ENCODE assay signal across 18 cellular contexts in the genomic region with DNA sequence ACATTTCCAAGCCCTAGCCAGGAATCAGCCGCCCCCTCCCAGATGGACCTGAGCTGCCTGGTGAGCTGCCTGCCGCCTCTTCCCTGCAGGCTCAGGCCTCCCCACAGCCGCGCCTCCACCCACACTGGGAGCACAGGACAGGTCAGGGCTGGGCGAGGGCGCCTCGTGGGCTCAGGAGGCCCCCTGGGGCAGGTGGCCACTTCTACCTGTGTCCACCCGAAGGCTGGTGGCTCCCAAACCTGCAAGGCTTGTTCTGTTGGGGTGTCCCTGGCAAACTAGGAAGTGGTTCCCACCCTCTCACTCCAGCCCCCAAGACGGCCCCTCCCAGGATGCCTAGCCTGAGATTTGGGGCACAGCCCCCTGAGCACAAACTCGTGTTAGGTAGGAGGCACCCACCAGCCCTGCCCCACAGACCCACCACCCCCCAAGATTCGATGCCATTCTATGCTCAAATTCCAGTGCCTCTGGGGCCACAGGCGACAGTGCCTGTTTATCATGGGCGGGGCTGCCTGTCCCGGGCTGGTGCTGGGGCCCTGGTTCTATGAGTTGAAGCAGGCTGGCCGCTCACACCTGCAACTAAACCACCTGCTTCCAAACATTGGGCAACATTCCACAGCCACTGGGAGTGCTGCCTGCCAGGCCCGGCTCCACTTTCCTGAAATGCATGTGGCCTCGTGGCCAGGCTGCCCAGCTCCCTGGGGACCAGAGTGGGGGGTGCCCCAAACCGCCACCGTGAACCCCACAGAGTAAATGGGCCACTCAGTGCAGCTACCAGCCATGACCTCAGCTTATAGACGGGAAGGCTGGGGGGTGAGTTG. TPM values are rescaled to one million over a fixed set of nuclear protein-coding genes. Genes with fewer than 3 reads are reported as not detected.
DNase-seq lines count a peak whose midpoint lies in the region; ATAC-seq, FAIRE-seq and TF ChIP-seq lines count a peak whose summit lies in the region.
"Had no signal": no experiment of that assay in that cellular context is flagged by ENCODE, and none has a peak within 500 bp of the region (broad histone marks: within the 10 kb centered on the region; RNA-seq: fewer than 3 reads in every experiment).

No MANE protein-coding gene starts in this region.

- peaks cover 4% of the 10 kb centered on the region for H3K4me1 Mint-ChIP-seq in chondrocyte (ENCODE audit: low read depth)

- DNase-seq in HepG2 (ENCODE audit: low spot score) = no peak
- DNase-seq in right lobe of liver = no peak
- peak; percentile 78 for DNase-seq in chondrocyte (ENCODE audit: low spot score)
- DNase-seq in mucosa of descending colon = peak in 1 of 3 donors; percentile 58
- DNase-seq in ureter (ENCODE audit: low spot score) = peak; percentile 39
- DNase-seq in inferior parietal cortex (ENCODE audit: extremely low spot score) = no peak
- no peak for DNase-seq in lower lobe of right lung
- DNase-seq in spleen = no peak
- DNase-seq: activated naive CD4-positive, alpha-beta T cell treated with anti-CD3 and anti-CD28 coated beads for 36 hours; MG63; NCI-H2107; NCI-H524 treated with DMSO at 0.1 percent for 48 hours; stimulated activated CD4-positive, alpha-beta T cell treated with anti-CD3 and anti-CD28 coated beads, Interleukin-1b, Interleukin-23, amount 100 ng/mL, for 48 hours had no signal

- no peak overlapping the region for H3K27ac Mint-ChIP-seq in chondrocyte (ENCODE audit: unreplicated experiment)
- H3K27ac Mint-ChIP-seq: activated naive CD4-positive, alpha-beta T cell treated with anti-CD3 and anti-CD28 coated beads for 36 hours had no signal

- WGBS in HepG2 (ENCODE audit: low lambda C conversion rate) = 24% methylated on average over 11 of the region's 20 CpGs
- 66% methylated on average over 3 of the region's 20 CpGs for WGBS in right lobe of liver (ENCODE audit: insufficient coverage, low coverage, low lambda C conversion rate, missing lambda C conversion rate)
- 73 to 80% (median 75%) methylated on average over 17 to 20 of the region's 20 CpGs for WGBS in spleen, 5 donors

- H3K79me2 ChIP-seq in HepG2 (ENCODE audit: insufficient read depth, low read length) = no peaks in the 10 kb centered on the region

- H3K4me1 ChIP-seq in HepG2 (ENCODE audit: insufficient read depth, low read length) (peaks cover 38% of the 10 kb centered on the region), right lobe of liver (peaks cover 0 to 10% (median 0%) of the 10 kb centered on the region in 4 donors), mucosa of descending colon (ENCODE audit: low read depth) (peaks cover 7% of the 10 kb centered on the region), lower lobe of right lung (peaks cover 16% of the 10 kb centered on the region), spleen (peaks cover 11 to 26% (median 18%) of the 10 kb centered on the region in 6 donors)

- TF ChIP-seq POLR2A in HepG2 (IDR thresholded peaks at IDR 0.05; ENCODE audit: insufficient read depth in 1 of 2, low read depth in 2 of 2, low read length in 2 of 2) (no peak), right lobe of liver (IDR thresholded peaks at IDR 0.05) (no peak), spleen (IDR thresholded peaks at IDR 0.05) (no peak)

- H3K4me3 ChIP-seq in HepG2 (replicated peaks in 1 of 3; ENCODE audit: insufficient read depth in 1 of 3, low read depth in 2 of 3, low read length in 3 of 3) = peak overlapping the region in 1 of 3 experiments; percentile 40; a peak in 1 of 6 replicates
- no peak overlapping the region for H3K4me3 ChIP-seq in right lobe of liver
- no peak overlapping the region for H3K4me3 ChIP-seq in mucosa of descending colon
- no peak overlapping the region for H3K4me3 ChIP-seq in lower lobe of right lung
- no peak overlapping the region for H3K4me3 ChIP-seq in spleen
- H3K4me3 ChIP-seq: breast epithelium, gastroesophageal sphincter, HAP-1, MG63 had no signal

- no peaks in the 10 kb centered on the region for H4K20me1 ChIP-seq in HepG2 (ENCODE audit: insufficient read depth, low read length)

- H3K9me3 Mint-ChIP-seq in chondrocyte (ENCODE audit: low read depth) = no peaks in the 10 kb centered on the region
- H3K9me3 Mint-ChIP-seq: activated naive CD4-positive, alpha-beta T cell treated with anti-CD3 and anti-CD28 coated beads for 36 hours had no signal

- H3K36me3 ChIP-seq in HepG2 (replicated peaks in 1 of 2; ENCODE audit: control insufficient read depth in 1 of 2, insufficient read depth in 2 of 2, low read length in 2 of 2) = no peaks in the 10 kb centered on the region
- no peaks in the 10 kb centered on the region for H3K36me3 ChIP-seq in right lobe of liver
- no peaks in the 10 kb centered on the region for H3K36me3 ChIP-seq in mucosa of descending colon (ENCODE audit: low read depth)
- no peaks in the 10 kb centered on the region for H3K36me3 ChIP-seq in lower lobe of right lung
- no peaks in the 10 kb centered on the region for H3K36me3 ChIP-seq in spleen
- H3K36me3 ChIP-seq: breast epithelium, gastroesophageal sphincter, HAP-1, MG63 had no signal

- TF ChIP-seq EP300 in HepG2 (IDR thresholded peaks at IDR 0.05; ENCODE audit: low read depth in 2 of 2, low read length in 2 of 2) (no peak), HepG2 (CRISPR knock-in tag; IDR thresholded peaks at IDR 0.05; ENCODE audit: borderline replicate concordance) (no peak)

- H3K9ac ChIP-seq in HepG2 (ENCODE audit: insufficient read depth, low read depth, low read length) = no peak overlapping the region

- peaks cover 6% of the 10 kb centered on the region for H3K27me3 Mint-ChIP-seq in chondrocyte (ENCODE audit: low read depth)

- no peak overlapping the region for H3K4me3 Mint-ChIP-seq in chondrocyte (ENCODE audit: unreplicated experiment)
- H3K4me3 Mint-ChIP-seq: activated naive CD4-positive, alpha-beta T cell treated with anti-CD3 and anti-CD28 coated beads for 36 hours had no signal

- no peak for ATAC-seq in HepG2
- ATAC-seq in right lobe of liver = no peak
- ATAC-seq in mucosa of descending colon = peak; percentile 57
- ATAC-seq in lower lobe of right lung = no peak
- ATAC-seq: gastroesophageal sphincter had no signal

- H3K27me3 ChIP-seq in HepG2 (ENCODE audit: control insufficient read depth in 1 of 2, insufficient read depth in 2 of 2, low read length in 2 of 2) = peaks cover 3 to 24% of the 10 kb centered on the region in 2 experiments
- H3K27me3 ChIP-seq in right lobe of liver = peaks cover 0 to 1% of the 10 kb centered on the region in 2 donors
- peaks cover 50% of the 10 kb centered on the region for H3K27me3 ChIP-seq in lower lobe of right lung (ENCODE audit: low read depth)
- peaks cover 0 to 69% (median 10%) of the 10 kb centered on the region in 7 donors for H3K27me3 ChIP-seq in spleen (replicated peaks in 1 of 7)
- H3K27me3 ChIP-seq: breast epithelium, MG63 had no signal

- no peak for FAIRE-seq in HepG2 (lab: Jason Lieb, UNC)
- FAIRE-seq: GM12892, islet of Langerhans had no signal

- intact Hi-C loops in HepG2 (cut with micrococcal nuclease; ENCODE audit: unreplicated experiment) (loop anchor here (10.0 kb wide), 4 partner anchors 60 to 730 kb away; a partner anchor contains a TSS), right lobe of liver (cut with DNase I) (no loop called here), mucosa of descending colon (cut with DNase I, micrococcal nuclease) (no loop called here), lower lobe of right lung (cut with DNase I) (no loop called here), spleen (cut with DNase I; ENCODE audit: low total_unique reads) (no loop called here)

- TF ChIP-seq RAD21 in HepG2 (CRISPR knock-in tag; IDR thresholded peaks at IDR 0.05) = no peak

- no peaks in the 10 kb centered on the region for H3K36me3 Mint-ChIP-seq in chondrocyte (ENCODE audit: low read depth)

- TF ChIP-seq CTCF in HepG2 (CRISPR knock-in tag; IDR thresholded peaks at IDR 0.05) = no peak
- TF ChIP-seq CTCF in right lobe of liver (IDR thresholded peaks at IDR 0.05) = no peak
- no peak for TF ChIP-seq CTCF in chondrocyte (IDR thresholded peaks at IDR 0.05)
- TF ChIP-seq CTCF in mucosa of descending colon (IDR thresholded peaks at IDR 0.05) = no peak
- TF ChIP-seq CTCF in lower lobe of right lung (IDR thresholded peaks at IDR 0.05) = no peak
- no peak for TF ChIP-seq CTCF in spleen (IDR thresholded peaks at IDR 0.05 in 8 of 11, conservative IDR thresholded peaks at IDR 0.05 in 3 of 11)

- in situ Hi-C loops in HepG2 (cut with HindIII; ENCODE audit: extremely low pct_ligation_motif_present, low pct_unique_long_range_greater_than_20kb) = loop anchor here (10.0 to 25.0 kb wide), 2 partner anchors 220 to 723 kb away; no protein-coding TSS in a partner anchor

- POLR2A ChIA-PET in HepG2 (lab: Yijun Ruan, JAX) = interaction anchor here (1.8 kb wide), 1 partner anchor 25 kb away, joined by 4 read pairs; no protein-coding TSS in a partner anchor

- no TSS peak for BruUV-seq in HepG2 (replicated peaks; lab: Mats Ljungman, UMichigan)

- CTCF ChIA-PET in HepG2 (lab: Yijun Ruan, JAX; ENCODE audit: low intra/inter-chr PET ratio, low total read pairs) = interaction anchor here (1.6 kb wide), 1 partner anchor 166 kb away, joined by 6 read pairs; no protein-coding TSS in a partner anchor

- no peak overlapping the region for H2AFZ ChIP-seq in HepG2 (ENCODE audit: low read length)

- H3K9me3 ChIP-seq in HepG2 (ENCODE audit: low read length) (no peaks in the 10 kb centered on the region), right lobe of liver (no peaks in the 10 kb centered on the region), mucosa of descending colon (no peaks in the 10 kb centered on the region), lower lobe of right lung (no peaks in the 10 kb centered on the region), spleen (no peaks in the 10 kb centered on the region)
- H3K9me3 ChIP-seq: breast epithelium, gastroesophageal sphincter, HAP-1, MG63 had no signal

- H3K4me2 ChIP-seq in HepG2 (ENCODE audit: low read depth, low read length) = peak overlapping the region; percentile 26; the same call in 1 of the 2 replicates

- H3K27ac ChIP-seq in HepG2 (ENCODE audit: extremely low read length, insufficient read depth, low read length) (no peak overlapping the region), right lobe of liver (no peak overlapping the region), lower lobe of right lung (no peak overlapping the region), spleen (no peak overlapping the region)
- H3K27ac ChIP-seq: breast epithelium, gastroesophageal sphincter had no signal

RNA-seq across cellular contexts. Expression of a gene that starts 6.8 kb away (rescaled TPM):
- total RNA-seq in HepG2 (2016; rRNA removed; fragmentation: Illumina TruSeq; extraction: Trizol) (0.38 and 0.80 TPM in 2 replicates), right lobe of liver (1 to 10 TPM in 2 of 6 experiments, under 1 TPM in 4; 0.58 to 3.9 (median 0.73) TPM), chondrocyte (1.3 to 2.4 TPM (median 1.3 TPM) in 3 replicates), mucosa of descending colon (1 to 10 TPM; 1.1 to 5.3 (median 1.4) TPM), ureter (2.0 TPM), lower lobe of right lung (2.5 TPM), spleen (1 to 10 TPM; 1.4 to 4.7 (median 3.2) TPM)
- total RNA-seq in HepG2 (2016; cell fraction: cytosol; rRNA removed; fragmentation: Illumina TruSeq; extraction: Trizol; ENCODE audit: low read depth) = 0.79 and 1.1 TPM in 2 replicates
- 0.36 and 0.78 TPM in 2 replicates for total RNA-seq in HepG2 (2016; cell fraction: insoluble cytoplasmic fraction; rRNA removed; fragmentation: Illumina TruSeq; extraction: Trizol)
- 1.2 and 1.4 TPM in 2 replicates for total RNA-seq in HepG2 (2016; cell fraction: membrane; rRNA removed; fragmentation: Illumina TruSeq; extraction: Trizol)
- total RNA-seq in HepG2 (2016; cell fraction: nucleus; rRNA removed; fragmentation: Illumina TruSeq; extraction: Trizol) = 0.69 and 0.75 TPM in 2 replicates
- polyA plus RNA-seq in HepG2 (2011; rRNA removed) (0.55 and 2.0 TPM in 2 replicates), spleen (1 to 10 TPM; 2.7 to 8.4 (median 4.3) TPM)
- 0.69 and 1.1 TPM in 2 replicates for polyA plus RNA-seq in HepG2 (2011; cell fraction: cytosol; rRNA removed)
- 3.2 and 5.2 TPM in 2 replicates for polyA plus RNA-seq in HepG2 (2011; cell fraction: nucleus; rRNA removed)
- polyA plus RNA-seq in HepG2 (2012) = 0.24 and 0.57 TPM in 2 replicates
- 0.80 and 1.2 TPM in 2 replicates for polyA plus RNA-seq in HepG2 (2016; cell fraction: cytosol; fragmentation: Illumina TruSeq; extraction: Trizol; ENCODE audit: low read depth)
- 0.53 and 1.4 TPM in 2 replicates for polyA plus RNA-seq in HepG2 (2016; cell fraction: insoluble cytoplasmic fraction; fragmentation: Illumina TruSeq; extraction: Trizol; ENCODE audit: low read depth)
- 1.5 and 2.6 TPM in 2 replicates for polyA plus RNA-seq in HepG2 (2016; cell fraction: membrane; fragmentation: Illumina TruSeq; extraction: Trizol; ENCODE audit: low read depth)
- 2.1 and 2.8 TPM in 2 replicates for polyA plus RNA-seq in HepG2 (2016; cell fraction: nucleus; fragmentation: Illumina TruSeq; extraction: Trizol; ENCODE audit: insufficient read depth, low read depth)
- polyA minus RNA-seq in HepG2 (2011; rRNA and poly(A)+ RNA removed; ENCODE audit: low replicate concordance) = 0.70 and 1.1 TPM in 2 replicates
- 1.5 TPM in 1 of 2 replicates, not detected in the other for polyA minus RNA-seq in HepG2 (2011; cell fraction: cytosol; rRNA and poly(A)+ RNA removed)
- 1.4 and 2.6 TPM in 2 replicates for polyA minus RNA-seq in HepG2 (2011; cell fraction: nucleus; rRNA and poly(A)+ RNA removed)
- total RNA-seq: activated naive CD4-positive, alpha-beta T cell treated with anti-CD3 and anti-CD28 coated beads for 36 hours had no signal

RNA-seq across cellular contexts. Expression of a gene that starts 59.4 kb away (rescaled TPM):
- total RNA-seq in HepG2 (2016; rRNA removed; fragmentation: Illumina TruSeq; extraction: Trizol) (1.7 and 2.8 TPM in 2 replicates), right lobe of liver (10 to 100 TPM; 14.5 to 39.0 (median 20.5) TPM), chondrocyte (54.2 to 65.7 TPM (median 56.1 TPM) in 3 replicates), mucosa of descending colon (10 to 100 TPM; 20.0 to 60.4 (median 28.3) TPM), ureter (31.8 TPM), lower lobe of right lung (32.2 TPM), spleen (10 to 100 TPM; 30.2 to 60.7 (median 55.0) TPM)
- total RNA-seq in HepG2 (2016; cell fraction: cytosol; rRNA removed; fragmentation: Illumina TruSeq; extraction: Trizol; ENCODE audit: low read depth) = 1.9 and 2.4 TPM in 2 replicates
- total RNA-seq in HepG2 (2016; cell fraction: insoluble cytoplasmic fraction; rRNA removed; fragmentation: Illumina TruSeq; extraction: Trizol) = 1.6 and 3.3 TPM in 2 replicates
- total RNA-seq in HepG2 (2016; cell fraction: membrane; rRNA removed; fragmentation: Illumina TruSeq; extraction: Trizol) = 1.7 and 2.8 TPM in 2 replicates
- total RNA-seq in HepG2 (2016; cell fraction: nucleus; rRNA removed; fragmentation: Illumina TruSeq; extraction: Trizol) = 4.9 and 6.0 TPM in 2 replicates
- polyA plus RNA-seq in HepG2 (2011; rRNA removed) (10.1 and 13.9 TPM in 2 replicates), spleen (10 to 100 TPM in 2 of 3 donors, 1 to 10 TPM in 1; 9.9 to 35.1 (median 25.3) TPM)
- 2.2 and 3.2 TPM in 2 replicates for polyA plus RNA-seq in HepG2 (2011; cell fraction: cytosol; rRNA removed)
- 132 and 157 TPM in 2 replicates for polyA plus RNA-seq in HepG2 (2011; cell fraction: nucleus; rRNA removed)
- 16.0 and 35.4 TPM in 2 replicates for polyA plus RNA-seq in HepG2 (2012)
- polyA plus RNA-seq in HepG2 (2016; cell fraction: cytosol; fragmentation: Illumina TruSeq; extraction: Trizol; ENCODE audit: low read depth) = 0.21 and 0.24 TPM in 2 replicates
- 3.6 and 5.0 TPM in 2 replicates for polyA plus RNA-seq in HepG2 (2016; cell fraction: insoluble cytoplasmic fraction; fragmentation: Illumina TruSeq; extraction: Trizol; ENCODE audit: low read depth)
- polyA plus RNA-seq in HepG2 (2016; cell fraction: membrane; fragmentation: Illumina TruSeq; extraction: Trizol; ENCODE audit: low read depth) = 0.60 and 0.72 TPM in 2 replicates
- 27.6 and 31.1 TPM in 2 replicates for polyA plus RNA-seq in HepG2 (2016; cell fraction: nucleus; fragmentation: Illumina TruSeq; extraction: Trizol; ENCODE audit: insufficient read depth, low read depth)
- 11.3 and 13.5 TPM in 2 replicates for polyA minus RNA-seq in HepG2 (2011; rRNA and poly(A)+ RNA removed; ENCODE audit: low replicate concordance)
- polyA minus RNA-seq in HepG2 (2011; cell fraction: cytosol; rRNA and poly(A)+ RNA removed) = 7.8 and 10.2 TPM in 2 replicates
- polyA minus RNA-seq in HepG2 (2011; cell fraction: nucleus; rRNA and poly(A)+ RNA removed) = 15.5 and 17.8 TPM in 2 replicates

Comparison
In these comparisons a context has a peak if more than half of its experiments do, and no peak if none do; other contexts are left out.
1. DNase-seq: peak in chondrocyte (single experiment) and ureter (single experiment); none in HepG2 (single experiment), right lobe of liver (0 of 3), inferior parietal cortex (single experiment), lower lobe of right lung (single experiment) and spleen (single experiment).